Comparison of ENCODE assay signal across 5 cellular contexts in the genomic region with DNA sequence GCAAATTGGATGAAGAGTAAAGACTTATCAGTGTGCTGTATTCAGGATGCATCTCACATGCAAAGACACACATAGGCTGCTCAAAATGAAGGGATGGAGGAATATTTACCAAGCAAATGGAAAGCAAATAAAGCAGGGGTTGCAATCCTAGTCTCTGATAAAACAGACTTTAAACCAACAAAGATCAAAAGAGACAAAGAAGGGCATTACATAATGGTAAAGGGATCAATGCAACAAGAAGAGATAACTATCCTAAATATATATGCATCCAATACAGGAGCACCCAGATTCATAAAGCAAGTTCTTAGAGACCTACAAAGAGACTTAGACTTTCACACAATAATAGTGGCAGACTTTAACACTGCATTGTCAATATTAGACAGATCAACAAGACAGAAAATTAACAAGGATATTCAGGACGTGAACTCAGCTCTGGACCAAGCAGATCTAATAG. TPM values are rescaled to one million over a fixed set of nuclear protein-coding genes. Genes with fewer than 3 reads are reported as not detected.
"Had no signal": no experiment of that assay in that cellular context is flagged by ENCODE, and none has a peak within 500 bp of the region (broad histone marks: within the 10 kb centered on the region; RNA-seq: fewer than 3 reads in every experiment).

No MANE protein-coding gene starts in this region.

RNA-seq across cellular contexts. Expression of a gene that starts 12.1 kb away (rescaled TPM):
- total RNA-seq: GM23338, H1, H9, HT-29 had no signal
- polyA plus RNA-seq: GM23338, H1, IgD-negative memory B cell had no signal
